Comparison of ENCODE assay signal across 10 cellular contexts in genomic region chrY:2841471-2841893, GRCh38. TPM values are rescaled to one million over a fixed set of nuclear protein-coding genes. Genes with fewer than 3 reads are reported as not detected.
DNase-seq lines count a peak whose midpoint lies in the region; ATAC-seq and TF ChIP-seq lines count a peak whose summit lies in the region.
"Had no signal": no experiment of that assay in that cellular context is flagged by ENCODE, and none has a peak within 500 bp of the region (broad histone marks: within the 10 kb centered on the region; RNA-seq: fewer than 3 reads in every experiment).

Gene RPS4Y1 (plus strand): TSS chrY:2841602. CDS start chrY:2841625, 23 bp downstream.

- intact Hi-C loops in left ventricle myocardium inferior (cut with micrococcal nuclease) = no loop called here

- H3K4me2 ChIP-seq in hepatocyte = no peak within 1 kb of the TSS

- H3K27ac ChIP-seq in left ventricle myocardium inferior (replicated peaks) (peak within 1 kb of the TSS; percentile 69), hepatocyte (no peak within 1 kb of the TSS)
- H3K27ac ChIP-seq: right lobe of liver had no signal

- peak within 1 kb of the TSS; percentile 96 for H3K4me3 Mint-ChIP-seq in activated CD8-positive, alpha-beta T cell treated with anti-CD3 and anti-CD28 coated beads, Interleukin-2, amount 10 ng/mL, durations not matched to agents 7 days and 5 days

- peaks cover 54% of the 10 kb centered on the region for H3K4me1 Mint-ChIP-seq in activated CD8-positive, alpha-beta T cell treated with anti-CD3 and anti-CD28 coated beads, Interleukin-2, amount 10 ng/mL, durations not matched to agents 7 days and 5 days (ENCODE audit: low read depth)

- H4K20me1 ChIP-seq in hepatocyte (ENCODE audit: insufficient read depth, poor library complexity, severe bottlenecking) = no peaks in the 10 kb centered on the region

- H3K36me3 ChIP-seq in left ventricle myocardium inferior (peaks cover 20% of the 10 kb centered on the region), hepatocyte (replicated peaks; ENCODE audit: insufficient read depth, low read depth) (no peaks in the 10 kb centered on the region)
- H3K36me3 ChIP-seq: right lobe of liver had no signal

- no peaks in the 10 kb centered on the region for H3K9me2 ChIP-seq in hepatocyte (replicated peaks; ENCODE audit: insufficient read depth)

- H3K27me3 ChIP-seq in left ventricle myocardium inferior (ENCODE audit: low read depth) = peaks cover 5% of the 10 kb centered on the region
- H3K27me3 ChIP-seq in hepatocyte = no peaks in the 10 kb centered on the region
- H3K27me3 ChIP-seq: right lobe of liver had no signal

- H3K4me1 ChIP-seq in left ventricle myocardium inferior (peaks cover 10% of the 10 kb centered on the region), hepatocyte (ENCODE audit: insufficient read depth) (no peaks in the 10 kb centered on the region)
- H3K4me1 ChIP-seq: right lobe of liver had no signal

- CTCF ChIA-PET in activated CD8-positive, alpha-beta T cell treated with anti-CD3 and anti-CD28 coated beads, Interleukin-2, amount 10 ng/mL, durations not matched to agents 7 days and 5 days (lab: Charles Lee) = no interaction called here

- H3K9me3 ChIP-seq in left ventricle myocardium inferior (replicated peaks) (no peaks in the 10 kb centered on the region), hepatocyte (ENCODE audit: low read depth) (no peaks in the 10 kb centered on the region)
- H3K9me3 ChIP-seq: right lobe of liver had no signal

- no peaks in the 10 kb centered on the region for H3K9me3 Mint-ChIP-seq in activated CD8-positive, alpha-beta T cell treated with anti-CD3 and anti-CD28 coated beads, Interleukin-2, amount 10 ng/mL, durations not matched to agents 7 days and 5 days (ENCODE audit: insufficient read depth)

- POLR2A ChIA-PET in activated CD8-positive, alpha-beta T cell treated with anti-CD3 and anti-CD28 coated beads, Interleukin-2, amount 10 ng/mL, durations not matched to agents 7 days and 5 days (lab: Charles Lee) = interaction anchor here (1.2 kb wide), 1 partner anchor 96 kb away, joined by 4 read pairs; no protein-coding TSS in a partner anchor

- H2AFZ ChIP-seq in hepatocyte = no peak within 1 kb of the TSS

- no CpG with 5 or more reads among the region's 22 CpGs for WGBS in hepatocyte (ENCODE audit: low lambda C conversion rate, missing lambda C conversion rate)

- TF ChIP-seq CTCF in left ventricle myocardium inferior (IDR thresholded peaks at IDR 0.05; ENCODE audit: borderline replicate concordance) (no peak), hepatocyte (IDR thresholded peaks at IDR 0.05; ENCODE audit: poor library complexity) (no peak)

- DNase-seq in LHCN-M2 (ENCODE audit: low read depth) = peak; percentile 76
- DNase-seq in activated CD8-positive, alpha-beta T cell treated with anti-CD3 and anti-CD28 coated beads, Interleukin-2, amount 10 ng/mL, durations not matched to agents 7 days and 5 days = peak; percentile 70
- DNase-seq in left ventricle myocardium inferior = peak; percentile 15
- DNase-seq in stimulated activated CD4-positive, alpha-beta T cell treated with anti-CD3 and anti-CD28 coated beads, Interleukin-4, amount 100 ng/mL, for 4 hours = peak; percentile 25
- DNase-seq in NCI-H1417 treated with DMSO at 0.1 percent for 48 hours (lab: John Stamatoyannopoulos, UW) = no peak
- no peak for DNase-seq in hepatocyte (ENCODE audit: low spot score)

- peak within 1 kb of the TSS; percentile 97 for H3K27ac Mint-ChIP-seq in activated CD8-positive, alpha-beta T cell treated with anti-CD3 and anti-CD28 coated beads, Interleukin-2, amount 10 ng/mL, durations not matched to agents 7 days and 5 days

- ATAC-seq in GM19397 (IDR thresholded peaks at IDR 0.05; ENCODE audit: unreplicated experiment) (peak; percentile 84), GM18858 (IDR thresholded peaks at IDR 0.05; ENCODE audit: unreplicated experiment) (no peak)
- ATAC-seq in activated CD8-positive, alpha-beta T cell treated with anti-CD3 and anti-CD28 coated beads, Interleukin-2, amount 10 ng/mL, durations not matched to agents 7 days and 5 days = peak; percentile 94

- H3K79me2 ChIP-seq in hepatocyte = no peaks in the 10 kb centered on the region

- peaks cover 47% of the 10 kb centered on the region for H3K36me3 Mint-ChIP-seq in activated CD8-positive, alpha-beta T cell treated with anti-CD3 and anti-CD28 coated beads, Interleukin-2, amount 10 ng/mL, durations not matched to agents 7 days and 5 days (ENCODE audit: low read depth)

- peak within 1 kb of the TSS; percentile 73 for H3K4me3 ChIP-seq in left ventricle myocardium inferior
- no peak within 1 kb of the TSS for H3K4me3 ChIP-seq in hepatocyte
- H3K4me3 ChIP-seq: right lobe of liver had no signal

- H3K27me3 Mint-ChIP-seq in activated CD8-positive, alpha-beta T cell treated with anti-CD3 and anti-CD28 coated beads, Interleukin-2, amount 10 ng/mL, durations not matched to agents 7 days and 5 days (ENCODE audit: low read depth) = no peaks in the 10 kb centered on the region

RNA-seq across cellular contexts. Expression of gene RPS4Y1, which starts in this region (rescaled TPM):
- total RNA-seq in LHCN-M2 (2014; rRNA removed) (267 and 273 TPM in 2 replicates), left ventricle myocardium inferior (175 TPM), hepatocyte (not detected in 2 replicates)
- polyA plus RNA-seq in LHCN-M2 (2012) = 406 TPM
- total RNA-seq in activated CD8-positive, alpha-beta T cell treated with anti-CD3 and anti-CD28 coated beads, Interleukin-2, amount 10 ng/mL, durations not matched to agents 7 days and 5 days = 100 to 1,000 TPM; 270 to 275 TPM
- not detected in 2 replicates for polyA plus RNA-seq in hepatocyte
- total RNA-seq: RPMI7951 had no signal

Comparison
In these comparisons a context has a peak if more than half of its experiments do, and no peak if none do; other contexts are left out.
1. DNase-seq: peak in LHCN-M2 (single experiment), activated CD8-positive, alpha-beta T cell treated with anti-CD3 and anti-CD28 coated beads, Interleukin-2, amount 10 ng/mL, durations not matched to agents 7 days and 5 days (single experiment), left ventricle myocardium inferior (single experiment) and stimulated activated CD4-positive, alpha-beta T cell treated with anti-CD3 and anti-CD28 coated beads, Interleukin-4, amount 100 ng/mL, for 4 hours (2 of 2); none in NCI-H1417 treated with DMSO at 0.1 percent for 48 hours (single experiment) and hepatocyte (single experiment).